In genomic region chr1:70221241-70222077, GRCh38 we compare ENCODE assay signal across 1 cellular context.
A peak's percentile ranks its signal among the peaks of the same experiment; 100 is the strongest.
TF ChIP-seq lines count a peak whose summit lies in the region.

TSS of gene SRSF11 (plus strand) at chr1:70221380. CDS start at chr1:70221637, 257 bp downstream.

TF ChIP-seq in HepG2, 621 proteins besides CTCF, POLR2A, EP300 and RAD21 (continued from another document and continues in another):
- TF ChIP-seq NBN (conservative IDR thresholded peaks at IDR 0.05) (no peak), ARID3A (IDR thresholded peaks at IDR 0.05; ENCODE audit: low read depth, low read length) (no peak), SAFB2 (CRISPR knock-in tag; IDR thresholded peaks at IDR 0.05; ENCODE audit: borderline replicate concordance, low read depth) (peak; percentile 51; the same call in 1 of the 2 replicates), ZNF580 (CRISPR knock-in tag; IDR thresholded peaks at IDR 0.05; ENCODE audit: borderline replicate concordance, low read depth) (peak; percentile 54; the same call in 1 of the 2 replicates), ZNF274 (CRISPR knock-in tag; IDR thresholded peaks at IDR 0.05) (peak; percentile 54; the same call in 1 of the 2 replicates), TOPORS (CRISPR knock-in tag; IDR thresholded peaks at IDR 0.05) (peak; percentile 64; the same call in 1 of the 2 replicates), SNAPC2 (CRISPR knock-in tag; IDR thresholded peaks at IDR 0.05) (peak; percentile 76), ZNF570 (CRISPR knock-in tag; IDR thresholded peaks at IDR 0.05; ENCODE audit: borderline replicate concordance) (no peak), ZNF615 (CRISPR knock-in tag; IDR thresholded peaks at IDR 0.05; ENCODE audit: borderline replicate concordance) (0 out of 2 replicates have a peak, but pooled peaks have one; percentile 34), ZBTB38 (CRISPR knock-in tag; IDR thresholded peaks at IDR 0.05) (peak; percentile 90), ZNF451 (CRISPR knock-in tag; IDR thresholded peaks at IDR 0.05) (peak; percentile 72), NFKBIZ (CRISPR knock-in tag; IDR thresholded peaks at IDR 0.05) (peak; percentile 67; the same call in 1 of the 2 replicates), MYC (CRISPR knock-in tag; IDR thresholded peaks at IDR 0.05; ENCODE audit: borderline replicate concordance) (peak; percentile 92), U2AF1 (optimal IDR thresholded peaks at IDR 0.05; ENCODE audit: low read depth, low read length) (peak; percentile 48), KMT2B (CRISPR knock-in tag; IDR thresholded peaks at IDR 0.05) (peak; percentile 97), KDM5A (IDR thresholded peaks at IDR 0.05; ENCODE audit: borderline replicate concordance, low read length) (peak; percentile 70; the same call in 1 of the 2 replicates), ZNF543 (CRISPR knock-in tag; IDR thresholded peaks at IDR 0.05) (peak; percentile 52; the same call in 1 of the 2 replicates), PITX1 (CRISPR knock-in tag; IDR thresholded peaks at IDR 0.05) (0 out of 2 replicates have a peak, but pooled peaks have one; percentile 33), HBP1 (CRISPR knock-in tag; IDR thresholded peaks at IDR 0.05; ENCODE audit: low read depth) (peak; percentile 58; the same call in 1 of the 2 replicates), SOX13 (IDR thresholded peaks at IDR 0.05) (no peak), SOX13 (CRISPR knock-in tag; conservative IDR thresholded peaks at IDR 0.05 in 1 of 2, IDR thresholded peaks at IDR 0.05 in 1 of 2) (peak in 1 of 2 experiments; percentile 20; a peak in 1 of 4 replicates), CENPT (CRISPR knock-in tag; IDR thresholded peaks at IDR 0.05; ENCODE audit: low read depth) (no peak), ZBTB3 (CRISPR knock-in tag; IDR thresholded peaks at IDR 0.05; ENCODE audit: borderline replicate concordance, low read depth) (no peak), ETV5 (CRISPR knock-in tag; IDR thresholded peaks at IDR 0.05; ENCODE audit: borderline replicate concordance) (no peak), PAF1 (CRISPR knock-in tag; IDR thresholded peaks at IDR 0.05) (peak; percentile 33; the same call in 1 of the 2 replicates), MLXIP (CRISPR knock-in tag; IDR thresholded peaks at IDR 0.05; ENCODE audit: borderline replicate concordance) (no peak), ZFP36L1 (CRISPR knock-in tag; IDR thresholded peaks at IDR 0.05) (peak; percentile 52; the same call in 1 of the 2 replicates), AGO1 (IDR thresholded peaks at IDR 0.05; ENCODE audit: low read depth, low read length, poor library complexity, severe bottlenecking) (peak; percentile 90), MATR3 (CRISPR knock-in tag; IDR thresholded peaks at IDR 0.05) (no peak), SMAD3 (CRISPR knock-in tag; IDR thresholded peaks at IDR 0.05) (no peak), KLF6 (CRISPR knock-in tag; IDR thresholded peaks at IDR 0.05) (peak; percentile 52; the same call in 1 of the 2 replicates), ZSCAN30 (CRISPR knock-in tag; IDR thresholded peaks at IDR 0.05) (peak; percentile 31; the same call in 1 of the 2 replicates), YY1 (IDR thresholded peaks at IDR 0.05; ENCODE audit: insufficient read depth, insufficient replicate concordance, low read depth, low read length) (peak; percentile 45), REL (CRISPR knock-in tag; conservative IDR thresholded peaks at IDR 0.05) (peak; percentile 42; the same call in 1 of the 2 replicates), ZNF326 (CRISPR knock-in tag; IDR thresholded peaks at IDR 0.05; ENCODE audit: borderline replicate concordance) (no peak), ZNF850 (CRISPR knock-in tag; conservative IDR thresholded peaks at IDR 0.05) (0 out of 2 replicates have a peak, but pooled peaks have one; percentile 67), NCOA1 (CRISPR knock-in tag; IDR thresholded peaks at IDR 0.05) (peak; percentile 51; the same call in 1 of the 2 replicates), FOXO1 (CRISPR knock-in tag; IDR thresholded peaks at IDR 0.05) (peak; percentile 80), POLR2G (IDR thresholded peaks at IDR 0.05; ENCODE audit: low read depth, low read length) (peak; percentile 91), HNRNPLL (IDR thresholded peaks at IDR 0.05; ENCODE audit: low read depth, low read length, poor library complexity, severe bottlenecking) (peak; percentile 82), GZF1 (CRISPR knock-in tag; IDR thresholded peaks at IDR 0.05) (peak; percentile 44; the same call in 1 of the 2 replicates), NRL (CRISPR knock-in tag; IDR thresholded peaks at IDR 0.05; ENCODE audit: borderline replicate concordance) (no peak; the same call in 1 of the 2 replicates), FUBP1 (CRISPR knock-in tag; IDR thresholded peaks at IDR 0.05; ENCODE audit: borderline replicate concordance) (no peak; the same call in 1 of the 2 replicates), ZNF275 (CRISPR knock-in tag; IDR thresholded peaks at IDR 0.05; ENCODE audit: borderline replicate concordance) (no peak), ZSCAN12 (CRISPR knock-in tag; IDR thresholded peaks at IDR 0.05) (0 out of 2 replicates have a peak, but pooled peaks have one; percentile 30), ESRRA (CRISPR knock-in tag; IDR thresholded peaks at IDR 0.05; ENCODE audit: low read depth) (peak; percentile 38; the same call in 1 of the 2 replicates), BHLHE40 (IDR thresholded peaks at IDR 0.05; ENCODE audit: low read length) (peak; percentile 46; the same call in 1 of the 2 replicates), ISL2 (CRISPR knock-in tag; IDR thresholded peaks at IDR 0.05) (peak; percentile 27; the same call in 1 of the 2 replicates), FOXA1 (IDR thresholded peaks at IDR 0.05) (no peak), FOXA1 (CRISPR knock-in tag; IDR thresholded peaks at IDR 0.05) (peak; percentile 21; the same call in 1 of the 2 replicates), ZFP91 (CRISPR knock-in tag; IDR thresholded peaks at IDR 0.05; ENCODE audit: borderline replicate concordance) (peak; percentile 94), ZMYM2 (CRISPR knock-in tag; IDR thresholded peaks at IDR 0.05) (no peak), TEAD2 (CRISPR knock-in tag; IDR thresholded peaks at IDR 0.05) (no peak)
- TF ChIP-seq, protein P1, sequence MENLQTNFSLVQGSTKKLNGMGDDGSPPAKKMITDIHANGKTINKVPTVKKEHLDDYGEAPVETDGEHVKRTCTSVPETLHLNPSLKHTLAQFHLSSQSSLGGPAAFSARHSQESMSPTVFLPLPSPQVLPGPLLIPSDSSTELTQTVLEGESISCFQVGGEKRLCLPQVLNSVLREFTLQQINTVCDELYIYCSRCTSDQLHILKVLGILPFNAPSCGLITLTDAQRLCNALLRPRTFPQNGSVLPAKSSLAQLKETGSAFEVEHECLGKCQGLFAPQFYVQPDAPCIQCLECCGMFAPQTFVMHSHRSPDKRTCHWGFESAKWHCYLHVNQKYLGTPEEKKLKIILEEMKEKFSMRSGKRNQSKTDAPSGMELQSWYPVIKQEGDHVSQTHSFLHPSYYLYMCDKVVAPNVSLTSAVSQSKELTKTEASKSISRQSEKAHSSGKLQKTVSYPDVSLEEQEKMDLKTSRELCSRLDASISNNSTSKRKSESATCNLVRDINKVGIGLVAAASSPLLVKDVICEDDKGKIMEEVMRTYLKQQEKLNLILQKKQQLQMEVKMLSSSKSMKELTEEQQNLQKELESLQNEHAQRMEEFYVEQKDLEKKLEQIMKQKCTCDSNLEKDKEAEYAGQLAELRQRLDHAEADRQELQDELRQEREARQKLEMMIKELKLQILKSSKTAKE (CRISPR knock-in tag; IDR thresholded peaks at IDR 0.05; ENCODE audit: borderline replicate concordance), result 0 out of 2 replicates have a peak, but pooled peaks have one; percentile 32
- TF ChIP-seq, protein P2, sequence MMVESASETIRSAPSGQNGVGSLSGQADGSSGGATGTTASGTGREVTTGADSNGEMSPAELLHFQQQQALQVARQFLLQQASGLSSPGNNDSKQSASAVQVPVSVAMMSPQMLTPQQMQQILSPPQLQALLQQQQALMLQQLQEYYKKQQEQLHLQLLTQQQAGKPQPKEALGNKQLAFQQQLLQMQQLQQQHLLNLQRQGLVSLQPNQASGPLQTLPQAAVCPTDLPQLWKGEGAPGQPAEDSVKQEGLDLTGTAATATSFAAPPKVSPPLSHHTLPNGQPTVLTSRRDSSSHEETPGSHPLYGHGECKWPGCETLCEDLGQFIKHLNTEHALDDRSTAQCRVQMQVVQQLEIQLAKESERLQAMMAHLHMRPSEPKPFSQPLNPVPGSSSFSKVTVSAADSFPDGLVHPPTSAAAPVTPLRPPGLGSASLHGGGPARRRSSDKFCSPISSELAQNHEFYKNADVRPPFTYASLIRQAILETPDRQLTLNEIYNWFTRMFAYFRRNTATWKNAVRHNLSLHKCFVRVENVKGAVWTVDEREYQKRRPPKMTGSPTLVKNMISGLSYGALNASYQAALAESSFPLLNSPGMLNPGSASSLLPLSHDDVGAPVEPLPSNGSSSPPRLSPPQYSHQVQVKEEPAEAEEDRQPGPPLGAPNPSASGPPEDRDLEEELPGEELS (CRISPR knock-in tag; IDR thresholded peaks at IDR 0.05), result peak; percentile 54
